Comparison of ENCODE assay signal across 20 cellular contexts in the genomic region with DNA sequence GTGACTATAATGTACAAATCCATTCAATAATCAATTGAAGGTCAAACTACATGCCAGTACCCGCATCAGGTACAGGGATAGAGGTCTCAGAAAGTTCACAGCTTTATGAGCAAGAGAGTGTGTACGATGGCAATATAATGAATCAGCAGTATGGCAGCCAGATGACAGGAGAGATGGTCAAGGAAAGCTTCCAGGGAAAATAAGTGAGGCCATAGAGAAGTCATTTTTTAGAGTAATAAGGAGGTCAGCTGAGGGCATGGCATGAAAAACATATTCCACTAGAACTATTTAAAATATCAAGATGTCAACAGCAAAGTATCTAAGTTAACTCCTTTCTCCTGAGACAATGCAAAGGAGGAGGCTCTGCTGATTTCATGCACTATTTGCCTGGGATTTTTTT.
DNase-seq lines count a peak whose midpoint lies in the region; ATAC-seq and TF ChIP-seq lines count a peak whose summit lies in the region.
"Had no signal": no experiment of that assay in that cellular context is flagged by ENCODE, and none has a peak within 500 bp of the region (broad histone marks: within the 10 kb centered on the region; RNA-seq: fewer than 3 reads in every experiment).

No MANE protein-coding gene starts in this region.

- H3K36me3 ChIP-seq in PC-3 (ENCODE audit: low read depth, low read length), result no peaks in the 10 kb centered on the region
- H3K36me3 ChIP-seq in osteoblast (ENCODE audit: insufficient read depth, low read length), result no peaks in the 10 kb centered on the region
- H3K36me3 ChIP-seq in hepatocyte (replicated peaks; ENCODE audit: insufficient read depth, low read depth), result no peaks in the 10 kb centered on the region
- H3K36me3 ChIP-seq: upper lobe of right lung had no signal

- no peaks in the 10 kb centered on the region for H3K79me2 ChIP-seq in PC-3 (ENCODE audit: low read length)
- peaks cover 31% of the 10 kb centered on the region for H3K79me2 ChIP-seq in osteoblast (ENCODE audit: insufficient read depth, low read length)
- no peaks in the 10 kb centered on the region for H3K79me2 ChIP-seq in hepatocyte

- WGBS in hepatocyte (ENCODE audit: low lambda C conversion rate, missing lambda C conversion rate), result 68% methylated on average over 2 of the region's 2 CpGs

- H3K9me3 ChIP-seq in PC-3 (ENCODE audit: low read length) (no peaks in the 10 kb centered on the region), osteoblast (ENCODE audit: low read depth, low read length) (no peaks in the 10 kb centered on the region), hepatocyte (ENCODE audit: low read depth) (no peaks in the 10 kb centered on the region)
- H3K9me3 ChIP-seq: upper lobe of right lung had no signal

- ATAC-seq in PC-3 (no peak), HG03095 (IDR thresholded peaks at IDR 0.05; ENCODE audit: unreplicated experiment) (no peak), left lobe of liver (no peak)
- ATAC-seq: right cardiac atrium had no signal

- no peak for TF ChIP-seq CTCF in PC-3 (conservative IDR thresholded peaks at IDR 0.05; ENCODE audit: low read depth, low read length)
- TF ChIP-seq CTCF in epithelial cell of esophagus (IDR thresholded peaks at IDR 0.05; ENCODE audit: insufficient read depth, low read depth, low read length, missing control alignments), result no peak
- TF ChIP-seq CTCF in osteoblast (IDR thresholded peaks at IDR 0.05; ENCODE audit: extremely low read depth, low read depth, low read length), result no peak
- TF ChIP-seq CTCF in hepatocyte (IDR thresholded peaks at IDR 0.05; ENCODE audit: poor library complexity), result no peak

- H3F3A ChIP-seq in PC-3 (ENCODE audit: low read length, unreplicated experiment), result no peaks in the 10 kb centered on the region

- in situ Hi-C loops in KBM-7 (cut with MboI; ENCODE audit: low pct_unique_long_range_greater_than_20kb, low sequenced_read_pairs), result no loop called here

- DNase-seq in EH (ENCODE audit: low read depth), result peak; percentile 95
- peak; percentile 30 for DNase-seq in PC-3
- DNase-seq in epithelial cell of esophagus (ENCODE audit: low read depth), result peak; percentile 29
- DNase-seq in osteoblast (ENCODE audit: insufficient read length, low spot score, missing footprints), result peak; percentile 14
- no peak for DNase-seq in left lobe of liver (ENCODE audit: low spot score)
- no peak for DNase-seq in KBM-7
- DNase-seq in hepatocyte (ENCODE audit: low spot score), result no peak
- DNase-seq: activated effector memory CD4-positive, alpha-beta T cell treated with Interleukin-2 at 50 U/mL for 16 hours; DMS153; foreskin melanocyte; H7; NCI-H1436 treated with DMSO at 0.1 percent for 48 hours; NCI-H446 treated with DMSO at 0.1 percent for 48 hours; right cardiac atrium; stimulated activated CD4-positive, alpha-beta T cell treated with anti-CD3 and anti-CD28 coated beads, Interleukin-2, amount 100 ng/mL, for 48 hours; stimulated activated CD8-positive, alpha-beta memory T cell treated with anti-CD3 and anti-CD28 coated beads, Interleukin-4, amount 100 ng/mL, for 48 hours; SW 1271; upper lobe of right lung had no signal

- no peak overlapping the region for H3K4me3 ChIP-seq in PC-3 (ENCODE audit: low read length)
- H3K4me3 ChIP-seq in epithelial cell of esophagus (ENCODE audit: low read length), result no peak overlapping the region
- no peak overlapping the region for H3K4me3 ChIP-seq in osteoblast (ENCODE audit: insufficient read depth, low read length)
- H3K4me3 ChIP-seq in hepatocyte, result no peak overlapping the region
- H3K4me3 ChIP-seq: upper lobe of right lung had no signal

- no peak overlapping the region for H3K4me2 ChIP-seq in PC-3 (ENCODE audit: low read length)
- peak overlapping the region; percentile 18 for H3K4me2 ChIP-seq in osteoblast (ENCODE audit: insufficient read depth, low read length)
- no peak overlapping the region for H3K4me2 ChIP-seq in hepatocyte
- H3K4me2 ChIP-seq: KMS-11 had no signal

- H3K4me1 ChIP-seq in PC-3 (ENCODE audit: insufficient read depth, low read length), result 0 out of 2 replicates have a peak, but pooled peaks cover 3% of the 10 kb centered on the region
- H3K4me1 ChIP-seq in osteoblast (ENCODE audit: insufficient read depth, low read length), result peaks cover 60% of the 10 kb centered on the region
- H3K4me1 ChIP-seq in hepatocyte (ENCODE audit: insufficient read depth), result peaks cover 5% of the 10 kb centered on the region
- H3K4me1 ChIP-seq: upper lobe of right lung had no signal

- BruUV-seq in PC-3 (replicated peaks; lab: Mats Ljungman, UMichigan), result no TSS peak

- no peak overlapping the region for H3K27ac ChIP-seq in PC-3 (ENCODE audit: low read length)
- H3K27ac ChIP-seq in osteoblast (ENCODE audit: low read depth, low read length), result peak overlapping the region; percentile 85
- H3K27ac ChIP-seq in hepatocyte, result no peak overlapping the region
- H3K27ac ChIP-seq: KMS-11, upper lobe of right lung had no signal

- H3K9ac ChIP-seq in PC-3 (ENCODE audit: low read length), result no peak overlapping the region
- H3K9ac ChIP-seq: KMS-11 had no signal

- CTCF ChIA-PET in PC-3 (lab: Charles Lee), result no interaction called here

- H3K27me3 ChIP-seq in PC-3 (ENCODE audit: low read length), result no peaks in the 10 kb centered on the region
- H3K27me3 ChIP-seq in osteoblast (ENCODE audit: insufficient read depth, low read length), result no peaks in the 10 kb centered on the region
- H3K27me3 ChIP-seq in hepatocyte, result no peaks in the 10 kb centered on the region
- H3K27me3 ChIP-seq: upper lobe of right lung had no signal

- no peaks in the 10 kb centered on the region for H3K9me2 ChIP-seq in PC-3 (replicated peaks; ENCODE audit: low read length)
- H3K9me2 ChIP-seq in hepatocyte (replicated peaks; ENCODE audit: insufficient read depth), result no peaks in the 10 kb centered on the region

- intact Hi-C loops in PC-3 (cut with micrococcal nuclease), result no loop called here

- no peak overlapping the region for H2AFZ ChIP-seq in PC-3 (ENCODE audit: low read length)
- H2AFZ ChIP-seq in osteoblast (ENCODE audit: low read length), result no peak overlapping the region
- H2AFZ ChIP-seq in hepatocyte, result no peak overlapping the region

- no peaks in the 10 kb centered on the region for H4K20me1 ChIP-seq in PC-3 (ENCODE audit: low read length)
- no peaks in the 10 kb centered on the region for H4K20me1 ChIP-seq in osteoblast (ENCODE audit: insufficient read depth, low read length)
- no peaks in the 10 kb centered on the region for H4K20me1 ChIP-seq in hepatocyte (ENCODE audit: insufficient read depth, poor library complexity, severe bottlenecking)

- POLR2A ChIA-PET in PC-3 (lab: Charles Lee; ENCODE audit: unreplicated experiment), result no interaction called here

Comparison
In these comparisons a context has a peak if more than half of its experiments do, and no peak if none do; other contexts are left out.
1. DNase-seq: peak in EH (single experiment), PC-3 (single experiment), epithelial cell of esophagus (single experiment) and osteoblast (single experiment); none in left lobe of liver (single experiment), KBM-7 (single experiment) and hepatocyte (single experiment).